In genomic region chr21:37297364-37297763, GRCh38 we compare ENCODE assay signal across 27 cellular contexts. TPM values are rescaled to one million over a fixed set of nuclear protein-coding genes. Genes with fewer than 3 reads are reported as not detected.
DNase-seq lines count a peak whose midpoint lies in the region; ATAC-seq, FAIRE-seq and TF ChIP-seq lines count a peak whose summit lies in the region.
"Had no signal": no experiment of that assay in that cellular context is flagged by ENCODE, and none has a peak within 500 bp of the region (broad histone marks: within the 10 kb centered on the region; RNA-seq: fewer than 3 reads in every experiment).

No MANE protein-coding gene starts in this region.

- ATAC-seq in K562 (peak; percentile 22; the same call in 1 of the 3 replicates), HG02870 (IDR thresholded peaks at IDR 0.05; ENCODE audit: unreplicated experiment) (no peak)
- ATAC-seq: A549 had no signal

- peaks cover 44% of the 10 kb centered on the region for H3K4me1 Mint-ChIP-seq in nephron
- H3K4me1 Mint-ChIP-seq in type B pancreatic cell (ENCODE audit: unreplicated experiment): no peaks in the 10 kb centered on the region
- H3K4me1 Mint-ChIP-seq in activated CD4-positive, alpha-beta T cell treated with anti-CD3 and anti-CD28 coated beads, Interleukin-2, amount 10 ng/mL, durations not matched to agents 7 days and 5 days: no peaks in the 10 kb centered on the region
- H3K4me1 Mint-ChIP-seq: CD14-positive monocyte; CD8-positive, alpha-beta memory T cell had no signal

- no peak overlapping the region for H3K27ac ChIP-seq in K562 (ENCODE audit: extremely low read depth, low read depth, low read length)
- H3K27ac ChIP-seq: A549; BLaER1 treated with 17β-estradiol and CSF1 and Interleukin-3, amounts not matched to agents 10 nM and 100 nM had no signal

- in situ Hi-C loops in K562 (cut with MboI): no loop called here

- no peaks in the 10 kb centered on the region for H3K79me2 ChIP-seq in K562 (ENCODE audit: control insufficient read depth, insufficient read depth, low read length)

- H3K9me3 Mint-ChIP-seq in nephron: no peaks in the 10 kb centered on the region
- H3K9me3 Mint-ChIP-seq in type B pancreatic cell: no peaks in the 10 kb centered on the region
- H3K9me3 Mint-ChIP-seq in activated CD4-positive, alpha-beta T cell treated with anti-CD3 and anti-CD28 coated beads, Interleukin-2, amount 10 ng/mL, durations not matched to agents 7 days and 5 days: no peaks in the 10 kb centered on the region
- H3K9me3 Mint-ChIP-seq: CD4-positive, alpha-beta T cell; CD8-positive, alpha-beta memory T cell; HFFc6 had no signal

- H3K36me3 Mint-ChIP-seq in nephron (ENCODE audit: low read depth) (no peaks in the 10 kb centered on the region), type B pancreatic cell (no peaks in the 10 kb centered on the region)
- H3K36me3 Mint-ChIP-seq in activated CD4-positive, alpha-beta T cell treated with anti-CD3 and anti-CD28 coated beads, Interleukin-2, amount 10 ng/mL, durations not matched to agents 7 days and 5 days (ENCODE audit: low read depth): no peaks in the 10 kb centered on the region
- H3K36me3 Mint-ChIP-seq: CD14-positive monocyte; CD8-positive, alpha-beta memory T cell had no signal

- H3K4me1 ChIP-seq in K562 (replicated peaks in 1 of 2; ENCODE audit: control insufficient read depth in 2 of 2, insufficient read depth in 2 of 2, low read length in 2 of 2): no peaks in the 10 kb centered on the region
- H3K4me1 ChIP-seq: A549; BE2C; BLaER1 treated with 17β-estradiol and CSF1 and Interleukin-3, amounts not matched to agents 10 nM and 100 nM; HAP-1 had no signal

- peaks cover 0 to 11% of the 10 kb centered on the region in 2 experiments; a peak in 2 of 5 replicates for H3K27me3 ChIP-seq in K562 (ENCODE audit: control insufficient read depth in 2 of 2, insufficient read depth in 2 of 2, low read length in 2 of 2)
- H3K27me3 ChIP-seq: BE2C; BLaER1 treated with 17β-estradiol and CSF1 and Interleukin-3, amounts not matched to agents 10 nM and 100 nM had no signal

- H4K20me1 ChIP-seq in K562 (replicated peaks; ENCODE audit: control insufficient read depth, insufficient read depth, low read length): no peaks in the 10 kb centered on the region
- H4K20me1 ChIP-seq: BLaER1 treated with 17β-estradiol and CSF1 and Interleukin-3, amounts not matched to agents 10 nM and 100 nM had no signal

- H3K27ac Mint-ChIP-seq in nephron (peak overlapping the region in 2 of 3 experiments; percentile 25 to 62), type B pancreatic cell (no peak overlapping the region)
- no peak overlapping the region for H3K27ac Mint-ChIP-seq in activated CD4-positive, alpha-beta T cell treated with anti-CD3 and anti-CD28 coated beads, Interleukin-2, amount 10 ng/mL, durations not matched to agents 7 days and 5 days
- H3K27ac Mint-ChIP-seq: CD14-positive monocyte; CD4-positive, alpha-beta T cell; CD8-positive, alpha-beta memory T cell; HFFc6 had no signal

- H3K9ac ChIP-seq in K562 (ENCODE audit: insufficient read depth in 1 of 2, low read depth in 2 of 2, low read length in 2 of 2): no peak overlapping the region
- H3K9ac ChIP-seq: BLaER1 treated with 17β-estradiol and CSF1 and Interleukin-3, amounts not matched to agents 10 nM and 100 nM had no signal

- no peaks in the 10 kb centered on the region for H3K9me3 ChIP-seq in K562 (replicated peaks; ENCODE audit: control insufficient read depth, insufficient read depth, low read depth, low read length)
- H3K9me3 ChIP-seq: A549; BE2C; BLaER1 treated with 17β-estradiol and CSF1 and Interleukin-3, amounts not matched to agents 10 nM and 100 nM; HAP-1 had no signal

- WGBS in K562 (ENCODE audit: insufficient coverage, low coverage, missing lambda C conversion rate): 29% methylated on average over 7 of the region's 7 CpGs

- H3K27me3 Mint-ChIP-seq in nephron (ENCODE audit: low read depth) (peaks cover 3% of the 10 kb centered on the region), type B pancreatic cell (no peaks in the 10 kb centered on the region)
- H3K27me3 Mint-ChIP-seq in activated CD4-positive, alpha-beta T cell treated with anti-CD3 and anti-CD28 coated beads, Interleukin-2, amount 10 ng/mL, durations not matched to agents 7 days and 5 days: peaks cover 7% of the 10 kb centered on the region

- no peak for TF ChIP-seq CTCF in K562 (IDR thresholded peaks at IDR 0.05 in 2 of 3, conservative IDR thresholded peaks at IDR 0.05 in 1 of 3; ENCODE audit: insufficient read depth in 2 of 3, low read depth in 1 of 3, low read length in 3 of 3)
- TF ChIP-seq CTCF in nephron (IDR thresholded peaks at IDR 0.05; ENCODE audit: unreplicated experiment in 3 of 3): no peak
- TF ChIP-seq CTCF in type B pancreatic cell (conservative IDR thresholded peaks at IDR 0.05): no peak

- no peak overlapping the region for H3K4me2 ChIP-seq in K562 (ENCODE audit: insufficient read depth, low read length)
- H3K4me2 ChIP-seq: A549; BLaER1 treated with 17β-estradiol and CSF1 and Interleukin-3, amounts not matched to agents 10 nM and 100 nM had no signal

- H3K36me3 ChIP-seq in K562 (ENCODE audit: control insufficient read depth, insufficient read depth, low read length): no peaks in the 10 kb centered on the region
- H3K36me3 ChIP-seq: BE2C; BLaER1 treated with 17β-estradiol and CSF1 and Interleukin-3, amounts not matched to agents 10 nM and 100 nM; HAP-1 had no signal

- no peak for TF ChIP-seq EP300 in K562 (IDR thresholded peaks at IDR 0.05; ENCODE audit: low read length)

- DNase-seq in LHCN-M2 (ENCODE audit: low read depth): peak; percentile 37
- DNase-seq in K562 (ENCODE audit: extremely low read depth in 1 of 4, low spot score in 3 of 4): peak in 1 of 4 experiments; percentile 5
- DNase-seq in type B pancreatic cell (ENCODE audit: extremely low spot score, unreplicated experiment): no peak
- no peak for DNase-seq in activated CD4-positive, alpha-beta T cell treated with anti-CD3 and anti-CD28 coated beads, Interleukin-2, amount 10 ng/mL, durations not matched to agents 7 days and 5 days
- no peak for DNase-seq in NCI-H2029 (lab: John Stamatoyannopoulos, UW)
- DNase-seq: 8988T; ACHN; AML-193; BE2C; CD4-positive, alpha-beta T cell; CD8-positive, alpha-beta memory T cell; DMS 273 treated with DMSO at 0.1 percent for 48 hours; DMS53; DMS79 treated with DMSO at 0.1 percent for 48 hours; GF-D8; GOT3; HFFc6 had no signal

- FAIRE-seq in K562 (lab: Jason Lieb, UNC): no peak
- FAIRE-seq: A549, D721Med, GM12891, GM18507, H54 had no signal

- H3K4me3 Mint-ChIP-seq in nephron: peak overlapping the region in 1 of 3 experiments; percentile 23
- H3K4me3 Mint-ChIP-seq in type B pancreatic cell: no peak overlapping the region
- no peak overlapping the region for H3K4me3 Mint-ChIP-seq in activated CD4-positive, alpha-beta T cell treated with anti-CD3 and anti-CD28 coated beads, Interleukin-2, amount 10 ng/mL, durations not matched to agents 7 days and 5 days
- H3K4me3 Mint-ChIP-seq: CD14-positive monocyte; CD4-positive, alpha-beta T cell; CD8-positive, alpha-beta memory T cell; HFFc6 had no signal

- H3K9me1 ChIP-seq in K562 (ENCODE audit: control insufficient read depth, insufficient read depth, low read length): no peaks in the 10 kb centered on the region

- CTCF ChIA-PET in K562 (lab: Yijun Ruan, JAX; ENCODE audit: low intra/inter-chr PET ratio): no interaction called here
- CTCF ChIA-PET in activated CD4-positive, alpha-beta T cell treated with anti-CD3 and anti-CD28 coated beads, Interleukin-2, amount 10 ng/mL, durations not matched to agents 7 days and 5 days (lab: Charles Lee): interaction anchor here (1.2 kb wide), 1 partner anchor 22 kb away, joined by 3 read pairs; no protein-coding TSS in a partner anchor

- H2AFZ ChIP-seq in K562 (ENCODE audit: low read depth, low read length): 0 out of 2 replicates have a peak overlapping the region, but pooled peaks have one; percentile 4

- POLR2A ChIA-PET in K562 (lab: Yijun Ruan, JAX): no interaction called here
- POLR2A ChIA-PET in activated CD4-positive, alpha-beta T cell treated with anti-CD3 and anti-CD28 coated beads, Interleukin-2, amount 10 ng/mL, durations not matched to agents 7 days and 5 days (lab: Charles Lee): no interaction called here

- intact Hi-C loops in K562 (cut with micrococcal nuclease): no loop called here

- no peak overlapping the region for H3K4me3 ChIP-seq in K562
- H3K4me3 ChIP-seq: A549; BLaER1 treated with 17β-estradiol and CSF1 and Interleukin-3, amounts not matched to agents 10 nM and 100 nM; HAP-1 had no signal

- TF ChIP-seq POLR2A in K562 (conservative IDR thresholded peaks at IDR 0.05): no peak

- no TSS peak for BruUV-seq in K562 (replicated peaks; lab: Mats Ljungman, UMichigan)

- no peak for TF ChIP-seq RAD21 in K562 (CRISPR knock-in tag; conservative IDR thresholded peaks at IDR 0.05 in 1 of 2, IDR thresholded peaks at IDR 0.05 in 1 of 2)

TF ChIP-seq in K562, 482 proteins besides CTCF, POLR2A, EP300 and RAD21 (continues in another document):
- no peak for TF ChIP-seq ZNF511 (CRISPR knock-in tag; IDR thresholded peaks at IDR 0.05)

RNA-seq across cellular contexts. Expression of gene VPS26C, which starts 30.2 kb away (rescaled TPM):
- total RNA-seq in LHCN-M2 (2014; rRNA removed) (52.6 and 72.5 TPM in 2 replicates), K562 (2014; rRNA removed) (41.4 and 54.7 TPM in 2 replicates), K562 (2014; rRNA removed; fragmentation: Illumina TruSeq; extraction: Trizol) (42.1 and 43.7 TPM in 2 replicates), K562 (2015; rRNA removed; fragmentation: Illumina TruSeq; extraction: Trizol) (44.8 and 46.3 TPM in 2 replicates), K562 (2021) (41.3 and 41.8 TPM in 2 replicates), type B pancreatic cell (ENCODE audit: low replicate concordance) (33.5 and 37.9 TPM in 2 replicates)
- polyA plus RNA-seq in LHCN-M2 (2012): 32.9 TPM
- 83.0 and 125 TPM in 2 replicates for total RNA-seq in K562 (2011; cell fraction: chromatin; rRNA removed; ENCODE audit: low replicate concordance)
- total RNA-seq in K562 (2011; cell fraction: nucleolus; rRNA removed): 43.8 and 49.2 TPM in 2 replicates
- 74.2 and 88.2 TPM in 2 replicates for total RNA-seq in K562 (2011; cell fraction: nucleoplasm; rRNA removed)
- polyA plus RNA-seq in K562 (2011; rRNA removed) (40.0 and 48.7 TPM in 2 replicates), K562 (2014; fragmentation: Illumina TruSeq; extraction: Trizol) (41.4 and 44.9 TPM in 2 replicates), K562 (2014; fragmentation: Nextera tagmentation; extraction: Ambion mirVana) (10 to 100 TPM; 32.8 to 42.2 TPM), K562 (2014; rRNA removed) (48.2 and 49.7 TPM in 2 replicates)
- polyA plus RNA-seq in K562 (2011; cell fraction: cytosol; rRNA removed): 36.5 and 40.9 TPM in 2 replicates
- polyA plus RNA-seq in K562 (2011; cell fraction: nucleus; rRNA removed): 30.1 and 32.3 TPM in 2 replicates
- polyA plus RNA-seq in K562 (2012): 39.9 and 53.5 TPM in 2 replicates
- polyA minus RNA-seq in K562 (2011; rRNA and poly(A)+ RNA removed): 42.6 and 46.0 TPM in 2 replicates
- polyA minus RNA-seq in K562 (2011; cell fraction: cytosol; rRNA and poly(A)+ RNA removed): 25.9 and 26.8 TPM in 2 replicates
- polyA minus RNA-seq in K562 (2011; cell fraction: nucleus; rRNA and poly(A)+ RNA removed): 27.2 and 34.8 TPM in 2 replicates
- 10 to 100 TPM; 80.1 to 85.6 TPM for total RNA-seq in activated CD4-positive, alpha-beta T cell treated with anti-CD3 and anti-CD28 coated beads, Interleukin-2, amount 10 ng/mL, durations not matched to agents 7 days and 5 days

Comparison
In these comparisons a context has a peak if more than half of its experiments do, and no peak if none do; other contexts are left out.
1. H3K27ac Mint-ChIP-seq: peak in nephron (2 of 3); none in type B pancreatic cell (single experiment) and activated CD4-positive, alpha-beta T cell treated with anti-CD3 and anti-CD28 coated beads, Interleukin-2, amount 10 ng/mL, durations not matched to agents 7 days and 5 days (single experiment).